Comparison of ENCODE assay signal across 1 cellular context in genomic region chr3:180478695-180479094, GRCh38.
TF ChIP-seq lines count a peak whose summit lies in the region.

No MANE protein-coding gene starts in this region.

TF ChIP-seq in GM23338, 12 proteins besides CTCF, POLR2A, EP300 and RAD21 (continued from another document):
- TF ChIP-seq, protein P1, sequence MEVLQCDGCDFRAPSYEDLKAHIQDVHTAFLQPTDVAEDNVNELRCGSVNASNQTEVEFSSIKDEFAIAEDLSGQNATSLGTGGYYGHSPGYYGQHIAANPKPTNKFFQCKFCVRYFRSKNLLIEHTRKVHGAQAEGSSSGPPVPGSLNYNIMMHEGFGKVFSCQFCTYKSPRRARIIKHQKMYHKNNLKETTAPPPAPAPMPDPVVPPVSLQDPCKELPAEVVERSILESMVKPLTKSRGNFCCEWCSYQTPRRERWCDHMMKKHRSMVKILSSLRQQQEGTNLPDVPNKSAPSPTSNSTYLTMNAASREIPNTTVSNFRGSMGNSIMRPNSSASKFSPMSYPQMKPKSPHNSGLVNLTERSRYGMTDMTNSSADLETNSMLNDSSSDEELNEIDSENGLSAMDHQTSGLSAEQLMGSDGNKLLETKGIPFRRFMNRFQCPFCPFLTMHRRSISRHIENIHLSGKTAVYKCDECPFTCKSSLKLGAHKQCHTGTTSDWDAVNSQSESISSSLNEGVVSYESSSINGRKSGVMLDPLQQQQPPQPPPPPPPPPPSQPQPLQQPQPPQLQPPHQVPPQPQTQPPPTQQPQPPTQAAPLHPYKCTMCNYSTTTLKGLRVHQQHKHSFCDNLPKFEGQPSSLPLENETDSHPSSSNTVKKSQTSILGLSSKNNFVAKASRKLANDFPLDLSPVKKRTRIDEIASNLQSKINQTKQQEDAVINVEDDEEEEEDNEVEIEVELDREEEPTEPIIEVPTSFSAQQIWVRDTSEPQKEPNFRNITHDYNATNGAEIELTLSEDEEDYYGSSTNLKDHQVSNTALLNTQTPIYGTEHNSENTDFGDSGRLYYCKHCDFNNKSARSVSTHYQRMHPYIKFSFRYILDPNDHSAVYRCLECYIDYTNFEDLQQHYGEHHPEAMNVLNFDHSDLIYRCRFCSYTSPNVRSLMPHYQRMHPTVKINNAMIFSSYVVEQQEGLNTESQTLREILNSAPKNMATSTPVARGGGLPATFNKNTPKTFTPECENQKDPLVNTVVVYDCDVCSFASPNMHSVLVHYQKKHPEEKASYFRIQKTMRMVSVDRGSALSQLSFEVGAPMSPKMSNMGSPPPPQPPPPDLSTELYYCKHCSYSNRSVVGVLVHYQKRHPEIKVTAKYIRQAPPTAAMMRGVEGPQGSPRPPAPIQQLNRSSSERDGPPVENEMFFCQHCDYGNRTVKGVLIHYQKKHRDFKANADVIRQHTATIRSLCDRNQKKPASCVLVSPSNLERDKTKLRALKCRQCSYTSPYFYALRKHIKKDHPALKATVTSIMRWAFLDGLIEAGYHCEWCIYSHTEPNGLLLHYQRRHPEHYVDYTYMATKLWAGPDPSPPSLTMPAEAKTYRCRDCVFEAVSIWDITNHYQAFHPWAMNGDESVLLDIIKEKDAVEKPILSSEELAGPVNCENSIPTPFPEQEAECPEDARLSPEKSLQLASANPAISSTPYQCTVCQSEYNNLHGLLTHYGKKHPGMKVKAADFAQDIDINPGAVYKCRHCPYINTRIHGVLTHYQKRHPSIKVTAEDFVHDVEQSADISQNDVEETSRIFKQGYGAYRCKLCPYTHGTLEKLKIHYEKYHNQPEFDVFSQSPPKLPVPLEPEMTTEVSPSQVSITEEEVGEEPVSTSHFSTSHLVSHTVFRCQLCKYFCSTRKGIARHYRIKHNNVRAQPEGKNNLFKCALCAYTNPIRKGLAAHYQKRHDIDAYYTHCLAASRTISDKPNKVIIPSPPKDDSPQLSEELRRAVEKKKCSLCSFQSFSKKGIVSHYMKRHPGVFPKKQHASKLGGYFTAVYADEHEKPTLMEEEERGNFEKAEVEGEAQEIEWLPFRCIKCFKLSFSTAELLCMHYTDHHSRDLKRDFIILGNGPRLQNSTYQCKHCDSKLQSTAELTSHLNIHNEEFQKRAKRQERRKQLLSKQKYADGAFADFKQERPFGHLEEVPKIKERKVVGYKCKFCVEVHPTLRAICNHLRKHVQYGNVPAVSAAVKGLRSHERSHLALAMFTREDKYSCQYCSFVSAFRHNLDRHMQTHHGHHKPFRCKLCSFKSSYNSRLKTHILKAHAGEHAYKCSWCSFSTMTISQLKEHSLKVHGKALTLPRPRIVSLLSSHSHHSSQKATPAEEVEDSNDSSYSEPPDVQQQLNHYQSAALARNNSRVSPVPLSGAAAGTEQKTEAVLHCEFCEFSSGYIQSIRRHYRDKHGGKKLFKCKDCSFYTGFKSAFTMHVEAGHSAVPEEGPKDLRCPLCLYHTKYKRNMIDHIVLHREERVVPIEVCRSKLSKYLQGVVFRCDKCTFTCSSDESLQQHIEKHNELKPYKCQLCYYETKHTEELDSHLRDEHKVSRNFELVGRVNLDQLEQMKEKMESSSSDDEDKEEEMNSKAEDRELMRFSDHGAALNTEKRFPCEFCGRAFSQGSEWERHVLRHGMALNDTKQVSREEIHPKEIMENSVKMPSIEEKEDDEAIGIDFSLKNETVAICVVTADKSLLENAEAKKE (CRISPR knock-in tag; IDR thresholded peaks at IDR 0.05) = no peak
- no peak for TF ChIP-seq EZH2 (IDR thresholded peaks at IDR 0.05; ENCODE audit: low read depth, unreplicated experiment)
